In genomic region chr12:57832966-57833365, GRCh38 we compare ENCODE assay signal across 11 cellular contexts. TPM values are rescaled to one million over a fixed set of nuclear protein-coding genes. Genes with fewer than 3 reads are reported as not detected.
DNase-seq lines count a peak whose midpoint lies in the region; ATAC-seq and TF ChIP-seq lines count a peak whose summit lies in the region.
"Had no signal": no experiment of that assay in that cellular context is flagged by ENCODE, and none has a peak within 500 bp of the region (broad histone marks: within the 10 kb centered on the region; RNA-seq: fewer than 3 reads in every experiment).

No MANE protein-coding gene starts in this region.

- H3K36me3 ChIP-seq in CD8-positive, alpha-beta T cell (ENCODE audit: insufficient read depth, low read length) = peaks cover 12% of the 10 kb centered on the region
- peaks cover 12% of the 10 kb centered on the region for H3K36me3 ChIP-seq in NT2/D1 (ENCODE audit: insufficient read depth, insufficient read length, low read length)
- peaks cover 23% of the 10 kb centered on the region for H3K36me3 ChIP-seq in endodermal cell (ENCODE audit: control insufficient read depth, insufficient read depth, low read length)

- no peaks in the 10 kb centered on the region for H3K27me3 Mint-ChIP-seq in CD8-positive, alpha-beta T cell (ENCODE audit: low read depth)
- H3K27me3 Mint-ChIP-seq in endodermal cell (ENCODE audit: insufficient read depth) = no peaks in the 10 kb centered on the region

- H3K9ac ChIP-seq in NT2/D1 (ENCODE audit: insufficient read length, low read depth) (peak overlapping the region; percentile 50), endodermal cell (ENCODE audit: extremely low read depth, low read length, poor library complexity, severe bottlenecking) (no peak overlapping the region)

- 53 to 66% methylated on average over 5 to 10 of the region's 10 CpGs for WGBS in endodermal cell (ENCODE audit: insufficient coverage in 1 of 2, insufficient read length in 1 of 2), 2 experiments

- DNase-seq in CD8-positive, alpha-beta T cell = no peak
- DNase-seq in NT2/D1 (ENCODE audit: low read depth, low spot score) = no peak
- DNase-seq in endodermal cell = no peak
- DNase-seq in renal cortical epithelial cell (ENCODE audit: low read depth) = peak; percentile 56
- no peak for DNase-seq in stimulated activated CD8-positive, alpha-beta memory T cell treated with anti-CD3 and anti-CD28 coated beads, Interleukin-4, amount 100 ng/mL, for 48 hours
- DNase-seq in effector CD8-positive, alpha-beta T cell (lab: John Stamatoyannopoulos, UW) = no peak
- DNase-seq in foreskin melanocyte = no peak
- DNase-seq: amniotic stem cell, NCI-H187 treated with DMSO at 0.1 percent for 48 hours had no signal

- no peak overlapping the region for H3K27ac ChIP-seq in CD8-positive, alpha-beta T cell (ENCODE audit: low read depth, low read length)
- H3K27ac ChIP-seq in endodermal cell (ENCODE audit: low read depth, low read length) = peak overlapping the region; percentile 74

- no peak overlapping the region for H3K4me3 ChIP-seq in CD8-positive, alpha-beta T cell (ENCODE audit: low read depth, low read length)
- H3K4me3 ChIP-seq in NT2/D1 (ENCODE audit: insufficient read length, low read depth) = no peak overlapping the region
- no peak overlapping the region for H3K4me3 ChIP-seq in endodermal cell (ENCODE audit: low read length)

- no peaks in the 10 kb centered on the region for H3K27me3 ChIP-seq in CD8-positive, alpha-beta T cell (ENCODE audit: insufficient read depth, low read length)
- no peaks in the 10 kb centered on the region for H3K27me3 ChIP-seq in NT2/D1 (ENCODE audit: insufficient read depth, insufficient read length)
- no peaks in the 10 kb centered on the region for H3K27me3 ChIP-seq in endodermal cell (ENCODE audit: control insufficient read depth, insufficient read depth, low read length, poor library complexity, severe bottlenecking)

- H3K27ac Mint-ChIP-seq in CD8-positive, alpha-beta T cell = peak overlapping the region; percentile 94
- no peak overlapping the region for H3K27ac Mint-ChIP-seq in endodermal cell

- intact Hi-C loops in CD8-positive, alpha-beta T cell (cut with DNase I, micrococcal nuclease) = loop anchor here in 1 of 2 experiments (2.0 kb wide), 1 partner anchor 50 kb away; the partner anchor contains the start of gene TSFM

- H3K4me1 ChIP-seq in CD8-positive, alpha-beta T cell (ENCODE audit: insufficient read depth, low read length) = peaks cover 75% of the 10 kb centered on the region
- H3K4me1 ChIP-seq in NT2/D1 (ENCODE audit: insufficient read depth, insufficient read length) (peaks cover 36% of the 10 kb centered on the region), endodermal cell (ENCODE audit: control insufficient read depth, insufficient read depth, low read length) (peaks cover 23% of the 10 kb centered on the region)

- CTCF ChIA-PET in CD8-positive, alpha-beta T cell (lab: Charles Lee) = interaction anchor here (1.3 to 8.2 kb wide), 10 partner anchors 10 to 72 kb away, joined by 3 to 102 read pairs (median 7); partner anchors contain the start of gene AVIL

- no peaks in the 10 kb centered on the region for H3K9me3 Mint-ChIP-seq in CD8-positive, alpha-beta T cell
- no peaks in the 10 kb centered on the region for H3K9me3 Mint-ChIP-seq in endodermal cell
- H3K9me3 Mint-ChIP-seq: T-helper 2 cell treated with Interferon-gamma antibody and Interleukin-4, amounts not matched to agents 5 μg/mL and 100 μg/mL, for 36 hours had no signal

- no peak for TF ChIP-seq CTCF in CD8-positive, alpha-beta T cell (IDR thresholded peaks at IDR 0.05)
- no peak for TF ChIP-seq CTCF in endodermal cell (conservative IDR thresholded peaks at IDR 0.05)

- H3K4me3 Mint-ChIP-seq in CD8-positive, alpha-beta T cell = peak overlapping the region; percentile 8
- no peak overlapping the region for H3K4me3 Mint-ChIP-seq in endodermal cell
- H3K4me3 Mint-ChIP-seq: T-helper 2 cell treated with Interferon-gamma antibody and Interleukin-4, amounts not matched to agents 5 μg/mL and 100 μg/mL, for 36 hours had no signal

- POLR2A ChIA-PET in CD8-positive, alpha-beta T cell (lab: Charles Lee) = interaction anchor here (2.1 to 3.3 kb wide), 2 partner anchors 11 to 14 kb away, joined by 5 to 14 read pairs; partner anchors contain the start of gene CTDSP2

- no peaks in the 10 kb centered on the region for H3K9me3 ChIP-seq in CD8-positive, alpha-beta T cell (ENCODE audit: low read length)
- H3K9me3 ChIP-seq in NT2/D1 (ENCODE audit: insufficient read depth, low read length) (no peaks in the 10 kb centered on the region), endodermal cell (ENCODE audit: control insufficient read depth, low read length) (no peaks in the 10 kb centered on the region)

- no peak for ATAC-seq in CD8-positive, alpha-beta T cell
- ATAC-seq in GM21360 (IDR thresholded peaks at IDR 0.05; ENCODE audit: unreplicated experiment) = no peak

- H3K36me3 Mint-ChIP-seq in CD8-positive, alpha-beta T cell = peaks cover 24% of the 10 kb centered on the region
- H3K36me3 Mint-ChIP-seq in endodermal cell (ENCODE audit: low read depth) = peaks cover 17% of the 10 kb centered on the region

- H3K4me1 Mint-ChIP-seq in CD8-positive, alpha-beta T cell (ENCODE audit: low read depth) = peaks cover 81% of the 10 kb centered on the region
- peaks cover 44% of the 10 kb centered on the region for H3K4me1 Mint-ChIP-seq in endodermal cell

RNA-seq across cellular contexts. Expression of gene CTDSP2, which starts 13.6 kb away (rescaled TPM):
- total RNA-seq in CD8-positive, alpha-beta T cell = 10 to 100 TPM; 68.1 to 70.5 TPM
- total RNA-seq in endodermal cell (100 to 1,000 TPM; 137 to 148 TPM), renal cortical epithelial cell (16.3 and 81.9 TPM in 2 replicates)
- polyA plus RNA-seq in endodermal cell (2013, experiment 1 of 2) = 100 TPM
- polyA plus RNA-seq in endodermal cell (2013, experiment 2 of 2) = 87.4 TPM

RNA-seq across cellular contexts. Expression of gene AVIL, which starts 14.4 kb away (rescaled TPM):
- 1 to 10 TPM in 1 of 2 experiments, under 1 TPM in 1; 0.65 to 1.1 TPM for total RNA-seq in CD8-positive, alpha-beta T cell
- total RNA-seq in endodermal cell (1 to 10 TPM in 1 of 2 donors, under 1 TPM in 1; 0.22 to 1.7 TPM), renal cortical epithelial cell (1.9 and 2.8 TPM in 2 replicates)
- 0.68 TPM for polyA plus RNA-seq in endodermal cell (2013, experiment 1 of 2)
- polyA plus RNA-seq in endodermal cell (2013, experiment 2 of 2) = 0.50 TPM

RNA-seq across cellular contexts. Expression of gene TSFM, which starts 50.4 kb away (rescaled TPM):
- total RNA-seq in CD8-positive, alpha-beta T cell = 10 to 100 TPM; 37.0 to 37.1 TPM
- 10 to 100 TPM; 37.7 to 39.9 TPM for total RNA-seq in endodermal cell
- 23.3 TPM for polyA plus RNA-seq in endodermal cell (2013, experiment 1 of 2)
- polyA plus RNA-seq in endodermal cell (2013, experiment 2 of 2) = 23.8 TPM
- total RNA-seq in renal cortical epithelial cell = 24.8 and 43.6 TPM in 2 replicates
